Comparison of ENCODE assay signal across 23 cellular contexts in the genomic region with DNA sequence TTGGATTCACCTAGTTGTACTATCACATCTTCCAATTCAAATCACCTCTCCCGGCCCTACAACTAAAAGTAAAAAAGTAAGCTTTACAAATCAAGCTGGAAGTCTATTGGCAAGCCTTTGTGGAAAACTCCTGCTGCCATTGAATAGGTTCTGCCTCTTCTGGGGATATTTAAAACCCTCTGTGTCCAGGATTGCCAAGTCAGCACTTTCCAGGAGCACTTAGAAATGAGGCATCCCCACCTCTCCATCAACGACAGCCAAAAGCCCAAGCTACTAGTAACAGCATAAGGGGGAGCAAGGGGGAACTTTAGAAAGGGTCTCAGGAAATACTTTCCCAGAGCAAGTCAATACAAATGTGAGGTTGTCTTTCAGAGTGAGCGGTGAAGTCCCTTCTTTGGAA.
DNase-seq lines count a peak whose midpoint lies in the region; ATAC-seq, FAIRE-seq and TF ChIP-seq lines count a peak whose summit lies in the region.
"Had no signal": no experiment of that assay in that cellular context is flagged by ENCODE, and none has a peak within 500 bp of the region (broad histone marks: within the 10 kb centered on the region; RNA-seq: fewer than 3 reads in every experiment).

No MANE protein-coding gene starts in this region.

- TF ChIP-seq POLR2A in A549 (IDR thresholded peaks at IDR 0.05; ENCODE audit: low read length) (no peak), GM12891 (IDR thresholded peaks at IDR 0.05; ENCODE audit: low read depth, low read length) (no peak)

- H3K36me3 Mint-ChIP-seq in WTC11, result no peaks in the 10 kb centered on the region
- no peaks in the 10 kb centered on the region for H3K36me3 Mint-ChIP-seq in glutamatergic neuron (ENCODE audit: unreplicated experiment)
- H3K36me3 Mint-ChIP-seq: CD4-positive, alpha-beta memory T cell had no signal

- TF ChIP-seq CTCF in A549 (IDR thresholded peaks at IDR 0.05), result no peak
- TF ChIP-seq CTCF in WTC11 (IDR thresholded peaks at IDR 0.05), result no peak
- TF ChIP-seq CTCF in glutamatergic neuron (IDR thresholded peaks at IDR 0.05; ENCODE audit: partially characterized antibody, unreplicated experiment), result no peak

- CTCF ChIA-PET in A549 (lab: Yijun Ruan, JAX), result no interaction called here
- CTCF ChIA-PET in WTC11 (lab: Charles Lee), result no interaction called here

- TF ChIP-seq EP300 in A549 (IDR thresholded peaks at IDR 0.05), result no peak

- DNase-seq in DMS79 treated with DMSO at 0.1 percent for 48 hours (lab: John Stamatoyannopoulos, UW) (peak; percentile 78), DMS79 (lab: John Stamatoyannopoulos, UW) (no peak), A549 (ENCODE audit: low read depth in 1 of 2, low spot score in 1 of 2) (no peak), WTC11 (ENCODE audit: low spot score) (no peak), glutamatergic neuron (no peak), GM12891 (ENCODE audit: insufficient read length, low spot score) (no peak), mesenteric fat pad (ENCODE audit: low spot score) (no peak)
- DNase-seq: ACHN, AML-193, C1 segment of cervical spinal cord, Calu3, COR-L47, DMS53, EL, GDM1, H9 had no signal

- H3K4me2 ChIP-seq in A549, result no peak overlapping the region

- no peak overlapping the region for H3K27ac ChIP-seq in A549
- H3K27ac ChIP-seq: 22Rv1 had no signal

- H3K4me1 Mint-ChIP-seq in WTC11, result peaks cover 14% of the 10 kb centered on the region
- H3K4me1 Mint-ChIP-seq in glutamatergic neuron (ENCODE audit: low read depth, unreplicated experiment), result peaks cover 27% of the 10 kb centered on the region
- H3K4me1 Mint-ChIP-seq: CD4-positive, alpha-beta memory T cell had no signal

- WGBS in A549 (ENCODE audit: missing lambda C conversion rate), result 54% methylated on average over 2 of the region's 3 CpGs

- no peak overlapping the region for H3K4me3 ChIP-seq in A549
- H3K4me3 ChIP-seq: GM12878 had no signal

- POLR2A ChIA-PET in A549 (lab: Yijun Ruan, JAX) (no interaction called here), WTC11 (lab: Charles Lee) (interaction anchor here (1.2 kb wide), 1 partner anchor 10 kb away, joined by 3 read pairs; no protein-coding TSS in a partner anchor)

- H3K9me3 Mint-ChIP-seq in WTC11 (no peaks in the 10 kb centered on the region), glutamatergic neuron (ENCODE audit: unreplicated experiment) (peaks cover 1% of the 10 kb centered on the region)
- H3K9me3 Mint-ChIP-seq: CD4-positive, alpha-beta memory T cell; H9 had no signal

- ATAC-seq in A549, result no peak
- peak; percentile 18; the same call in 1 of the 2 replicates for ATAC-seq in WTC11
- ATAC-seq in GM21515 (IDR thresholded peaks at IDR 0.05; ENCODE audit: unreplicated experiment), result no peak
- ATAC-seq: GM12878, HCT116 had no signal

- FAIRE-seq in A549 (lab: Jason Lieb, UNC) (no peak), GM12891 (lab: Jason Lieb, UNC) (no peak)
- FAIRE-seq: A204.1, GM12878, GM18507 had no signal

- no peak for TF ChIP-seq RAD21 in A549 (conservative IDR thresholded peaks at IDR 0.05 in 1 of 2, IDR thresholded peaks at IDR 0.05 in 1 of 2)

- H3K4me3 Mint-ChIP-seq in WTC11, result no peak overlapping the region
- H3K4me3 Mint-ChIP-seq in glutamatergic neuron (ENCODE audit: unreplicated experiment), result no peak overlapping the region
- H3K4me3 Mint-ChIP-seq: CD4-positive, alpha-beta memory T cell; H9 had no signal

- no peaks in the 10 kb centered on the region for H3K9me3 ChIP-seq in A549

- H3K27me3 Mint-ChIP-seq in WTC11 (ENCODE audit: low read depth) (peaks cover 10% of the 10 kb centered on the region), glutamatergic neuron (ENCODE audit: unreplicated experiment) (no peaks in the 10 kb centered on the region)

- H3K27ac Mint-ChIP-seq in WTC11 (no peak overlapping the region), glutamatergic neuron (ENCODE audit: unreplicated experiment) (peak overlapping the region; percentile 59)
- H3K27ac Mint-ChIP-seq: CD4-positive, alpha-beta memory T cell; H9 had no signal

- no peaks in the 10 kb centered on the region for H3K4me1 ChIP-seq in A549

TF ChIP-seq in A549, 52 proteins besides CTCF, POLR2A, EP300 and RAD21:
- TF ChIP-seq NFE2L2 (conservative IDR thresholded peaks at IDR 0.05; ENCODE audit: low read length) (no peak), MAFK (IDR thresholded peaks at IDR 0.05; ENCODE audit: partially characterized antibody) (peak; percentile 86)

TF ChIP-seq in WTC11, 78 proteins besides CTCF, POLR2A, EP300 and RAD21 (continues in another document):
- no peak for TF ChIP-seq ZNF317 (CRISPR knock-in tag; IDR thresholded peaks at IDR 0.05; ENCODE audit: borderline replicate concordance, low read depth)
- TF ChIP-seq, protein P1, sequence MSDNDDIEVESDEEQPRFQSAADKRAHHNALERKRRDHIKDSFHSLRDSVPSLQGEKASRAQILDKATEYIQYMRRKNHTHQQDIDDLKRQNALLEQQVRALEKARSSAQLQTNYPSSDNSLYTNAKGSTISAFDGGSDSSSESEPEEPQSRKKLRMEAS (CRISPR knock-in tag; IDR thresholded peaks at IDR 0.05), result no peak
- no peak for TF ChIP-seq FOXK1 (CRISPR knock-in tag; IDR thresholded peaks at IDR 0.05)
- TF ChIP-seq JAZF1 (CRISPR knock-in tag; IDR thresholded peaks at IDR 0.05), result no peak
- no peak for TF ChIP-seq IRF2 (CRISPR knock-in tag; IDR thresholded peaks at IDR 0.05; ENCODE audit: borderline replicate concordance, low read depth)
- TF ChIP-seq, protein P2, sequence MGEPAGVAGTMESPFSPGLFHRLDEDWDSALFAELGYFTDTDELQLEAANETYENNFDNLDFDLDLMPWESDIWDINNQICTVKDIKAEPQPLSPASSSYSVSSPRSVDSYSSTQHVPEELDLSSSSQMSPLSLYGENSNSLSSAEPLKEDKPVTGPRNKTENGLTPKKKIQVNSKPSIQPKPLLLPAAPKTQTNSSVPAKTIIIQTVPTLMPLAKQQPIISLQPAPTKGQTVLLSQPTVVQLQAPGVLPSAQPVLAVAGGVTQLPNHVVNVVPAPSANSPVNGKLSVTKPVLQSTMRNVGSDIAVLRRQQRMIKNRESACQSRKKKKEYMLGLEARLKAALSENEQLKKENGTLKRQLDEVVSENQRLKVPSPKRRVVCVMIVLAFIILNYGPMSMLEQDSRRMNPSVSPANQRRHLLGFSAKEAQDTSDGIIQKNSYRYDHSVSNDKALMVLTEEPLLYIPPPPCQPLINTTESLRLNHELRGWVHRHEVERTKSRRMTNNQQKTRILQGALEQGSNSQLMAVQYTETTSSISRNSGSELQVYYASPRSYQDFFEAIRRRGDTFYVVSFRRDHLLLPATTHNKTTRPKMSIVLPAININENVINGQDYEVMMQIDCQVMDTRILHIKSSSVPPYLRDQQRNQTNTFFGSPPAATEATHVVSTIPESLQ (CRISPR knock-in tag; IDR thresholded peaks at IDR 0.05), result no peak

TF ChIP-seq in GM12891, 5 proteins besides CTCF, POLR2A, EP300 and RAD21:
- TF ChIP-seq TAF1 (IDR thresholded peaks at IDR 0.05; ENCODE audit: low read depth, low read length) (no peak), PAX5 (IDR thresholded peaks at IDR 0.05; ENCODE audit: insufficient read depth, low read length, severe bottlenecking) (no peak), SPI1 (IDR thresholded peaks at IDR 0.05; ENCODE audit: low read depth, low read length) (no peak), POLR2AphosphoS5 (IDR thresholded peaks at IDR 0.05; ENCODE audit: low read depth, low read length) (no peak), POU2F2 (IDR thresholded peaks at IDR 0.05; ENCODE audit: low read depth, low read length) (no peak)
